9 cellular contexts compared by ENCODE assay signal in genomic region chr17:42519546-42520444, GRCh38. TPM values are rescaled to one million over a fixed set of nuclear protein-coding genes. Genes with fewer than 3 reads are reported as not detected.
DNase-seq lines count a peak whose midpoint lies in the region; ATAC-seq, FAIRE-seq and TF ChIP-seq lines count a peak whose summit lies in the region.
"Had no signal": no experiment of that assay in that cellular context is flagged by ENCODE, and none has a peak within 500 bp of the region (broad histone marks: within the 10 kb centered on the region; RNA-seq: fewer than 3 reads in every experiment).

No MANE protein-coding gene starts in this region.

- POLR2A ChIA-PET in WTC11 (lab: Charles Lee): interaction anchor here (0.5 to 1.2 kb wide), 7 partner anchors 13 to 97 kb away, joined by 3 to 6 read pairs (median 3); partner anchors contain the start of genes CAVIN1 and NAGLU

- no peaks in the 10 kb centered on the region for H3K9me3 Mint-ChIP-seq in WTC11
- H3K9me3 Mint-ChIP-seq in glutamatergic neuron (ENCODE audit: unreplicated experiment): peaks cover 4% of the 10 kb centered on the region
- H3K9me3 Mint-ChIP-seq in activated naive CD4-positive, alpha-beta T cell treated with anti-CD3 and anti-CD28 coated beads for 36 hours: no peaks in the 10 kb centered on the region

- peaks cover 4% of the 10 kb centered on the region for H3K27me3 Mint-ChIP-seq in WTC11 (ENCODE audit: low read depth)
- peaks cover 3% of the 10 kb centered on the region for H3K27me3 Mint-ChIP-seq in glutamatergic neuron (ENCODE audit: unreplicated experiment)
- H3K27me3 Mint-ChIP-seq in activated naive CD4-positive, alpha-beta T cell treated with anti-CD3 and anti-CD28 coated beads for 36 hours (ENCODE audit: low read depth): no peaks in the 10 kb centered on the region

- H3K36me3 Mint-ChIP-seq in WTC11: peaks cover 10% of the 10 kb centered on the region
- H3K36me3 Mint-ChIP-seq in glutamatergic neuron (ENCODE audit: unreplicated experiment): no peaks in the 10 kb centered on the region
- H3K36me3 Mint-ChIP-seq in activated naive CD4-positive, alpha-beta T cell treated with anti-CD3 and anti-CD28 coated beads for 36 hours (ENCODE audit: low read depth): no peaks in the 10 kb centered on the region

- ATAC-seq in WTC11: peak; percentile 64
- peak; percentile 22 to 64 (median 57) for ATAC-seq in pancreas
- ATAC-seq in HG02970 (IDR thresholded peaks at IDR 0.05; ENCODE audit: low FRiP score, unreplicated experiment): no peak

- TF ChIP-seq CTCF in WTC11 (IDR thresholded peaks at IDR 0.05) (no peak), glutamatergic neuron (IDR thresholded peaks at IDR 0.05; ENCODE audit: partially characterized antibody, unreplicated experiment) (no peak), pancreas (IDR thresholded peaks at IDR 0.05) (no peak)

- CTCF ChIA-PET in WTC11 (lab: Charles Lee): interaction anchor here (0.6 to 4.1 kb wide), 23 partner anchors 7 to 399 kb away, joined by 3 to 72 read pairs (median 4); partner anchors contain the start of genes CAVIN1, KAT2A, MLX and PSMC3IP
- CTCF ChIA-PET in activated naive CD4-positive, alpha-beta T cell treated with anti-CD3 and anti-CD28 coated beads for 36 hours (lab: Charles Lee): interaction anchor here (0.6 to 2.4 kb wide), 12 partner anchors 11 to 556 kb away, joined by 3 to 7 read pairs (median 4); partner anchors contain the start of gene CAVIN1

- H3K9me3 ChIP-seq in pancreas: no peaks in the 10 kb centered on the region

- no peak overlapping the region for H3K4me3 ChIP-seq in pancreas

- 66 to 71% methylated on average over 12 of the region's 12 CpGs for WGBS in pancreas, 2 donors

- H3K4me1 Mint-ChIP-seq in WTC11 (peaks cover 19% of the 10 kb centered on the region), glutamatergic neuron (ENCODE audit: low read depth, unreplicated experiment) (peaks cover 34% of the 10 kb centered on the region)
- H3K4me1 Mint-ChIP-seq in activated naive CD4-positive, alpha-beta T cell treated with anti-CD3 and anti-CD28 coated beads for 36 hours (ENCODE audit: low read depth): peaks cover 4% of the 10 kb centered on the region

- peak overlapping the region; percentile 35 to 84 (median 78) for H3K27ac ChIP-seq in pancreas
- H3K27ac ChIP-seq: KMS-11 had no signal

- H3K27me3 ChIP-seq in pancreas: no peaks in the 10 kb centered on the region

- H3K27ac Mint-ChIP-seq in WTC11 (no peak overlapping the region; the same call in 1 of the 2 replicates), glutamatergic neuron (ENCODE audit: unreplicated experiment) (peak overlapping the region; percentile 28)
- no peak overlapping the region for H3K27ac Mint-ChIP-seq in activated naive CD4-positive, alpha-beta T cell treated with anti-CD3 and anti-CD28 coated beads for 36 hours

- no peak overlapping the region for H3K4me3 Mint-ChIP-seq in WTC11
- H3K4me3 Mint-ChIP-seq in glutamatergic neuron (ENCODE audit: unreplicated experiment): peak overlapping the region; percentile 15
- H3K4me3 Mint-ChIP-seq in activated naive CD4-positive, alpha-beta T cell treated with anti-CD3 and anti-CD28 coated beads for 36 hours: no peak overlapping the region

- intact Hi-C loops in pancreas (cut with DNase I): loop anchor here in 2 of 3 donors (5.0 to 10.0 kb wide), 4 partner anchors 92 to 205 kb away; partner anchors contain the start of gene CAVIN1 (in 1 of the 2)
- intact Hi-C loops in activated naive CD4-positive, alpha-beta T cell treated with anti-CD3 and anti-CD28 coated beads for 36 hours (cut with micrococcal nuclease): loop anchor here (5.0 to 10.0 kb wide), 2 partner anchors 207 to 405 kb away; partner anchors contain the start of gene DHX58

- H3K4me1 ChIP-seq in pancreas: peaks cover 6 to 20% (median 8%) of the 10 kb centered on the region in 3 donors

- peaks cover 0 to 3% (median 0%) of the 10 kb centered on the region in 3 donors for H3K36me3 ChIP-seq in pancreas

- FAIRE-seq in pancreas (lab: Jason Lieb, UNC): no peak

- DNase-seq in GM04503 (ENCODE audit: low read depth): peak; percentile 99
- DNase-seq in WTC11 (ENCODE audit: low spot score): peak; percentile 54
- no peak for DNase-seq in glutamatergic neuron
- peak in 4 of 6 donors; percentile 45 to 71 (median 60) for DNase-seq in pancreas
- DNase-seq in NCI-H146 treated with DMSO at 0.1 percent for 48 hours (lab: John Stamatoyannopoulos, UW; ENCODE audit: unreplicated experiment): no peak
- no peak for DNase-seq in activated naive CD4-positive, alpha-beta T cell treated with anti-CD3 and anti-CD28 coated beads for 36 hours
- no peak for DNase-seq in activated CD8-positive, alpha-beta memory T cell treated with anti-CD3 and anti-CD28 coated beads, Interleukin-2, amount 50 U/mL, for 48 hours

TF ChIP-seq in WTC11, 78 proteins besides CTCF, POLR2A, EP300 and RAD21 (continues in another document):
- TF ChIP-seq USF1 (CRISPR knock-in tag; IDR thresholded peaks at IDR 0.05): peak; percentile 94
- no peak for TF ChIP-seq JAZF1 (CRISPR knock-in tag; IDR thresholded peaks at IDR 0.05)
- TF ChIP-seq PRDM15 (CRISPR knock-in tag; IDR thresholded peaks at IDR 0.05): no peak
- TF ChIP-seq MLX (CRISPR knock-in tag; IDR thresholded peaks at IDR 0.05): no peak
- TF ChIP-seq TP53 (CRISPR knock-in tag; IDR thresholded peaks at IDR 0.05): no peak

RNA-seq across cellular contexts. Expression of gene NAGLU, which starts 16.2 kb away (rescaled TPM):
- total RNA-seq in WTC11 (2021) (28.9 to 39.3 TPM (median 30.4 TPM) in 3 replicates), glutamatergic neuron (ENCODE audit: unreplicated experiment) (42.8 TPM), pancreas (10 to 100 TPM; 17.6 to 33.8 (median 25.6) TPM)
- 10 to 100 TPM; 51.6 to 52.6 TPM for polyA plus RNA-seq in pancreas
- total RNA-seq in activated naive CD4-positive, alpha-beta T cell treated with anti-CD3 and anti-CD28 coated beads for 36 hours: 10 to 100 TPM; 11.1 to 11.9 TPM

RNA-seq across cellular contexts. Expression of gene HSD17B1, which starts 32.9 kb away (rescaled TPM):
- total RNA-seq in WTC11 (2021) (1.5 to 1.6 TPM (median 1.5 TPM) in 3 replicates), glutamatergic neuron (ENCODE audit: unreplicated experiment) (4.1 TPM), pancreas (1 to 10 TPM in 2 of 6 donors, under 1 TPM in 4; 0.32 to 1.3 (median 0.74) TPM)
- 1 to 10 TPM; 3.5 TPM for polyA plus RNA-seq in pancreas
- under 1 TPM; 0.26 to 0.67 TPM for total RNA-seq in activated naive CD4-positive, alpha-beta T cell treated with anti-CD3 and anti-CD28 coated beads for 36 hours

RNA-seq across cellular contexts. Expression of gene COASY, which starts 42.2 kb away (rescaled TPM):
- total RNA-seq in WTC11 (2021) (106 to 131 TPM (median 113 TPM) in 3 replicates), glutamatergic neuron (ENCODE audit: unreplicated experiment) (57.4 TPM), pancreas (10 to 100 TPM; 32.3 to 63.5 (median 52.3) TPM)
- polyA plus RNA-seq in pancreas: 100 to 1,000 TPM; 135 to 152 TPM
- total RNA-seq in activated naive CD4-positive, alpha-beta T cell treated with anti-CD3 and anti-CD28 coated beads for 36 hours: 10 to 100 TPM; 93.3 to 93.6 TPM

RNA-seq across cellular contexts. Expression of gene MLX, which starts 47.1 kb away (rescaled TPM):
- total RNA-seq in WTC11 (2021): 26.9 to 34.9 TPM (median 30.1 TPM) in 3 replicates
- total RNA-seq in glutamatergic neuron (ENCODE audit: unreplicated experiment): 62.5 TPM
- total RNA-seq in pancreas: 10 to 100 TPM; 18.6 to 26.7 (median 22.9) TPM
- polyA plus RNA-seq in pancreas: 10 to 100 TPM; 31.9 to 44.5 TPM
- total RNA-seq in activated naive CD4-positive, alpha-beta T cell treated with anti-CD3 and anti-CD28 coated beads for 36 hours: 10 to 100 TPM; 22.1 to 24.7 TPM

RNA-seq across cellular contexts. Expression of gene PSMC3IP, which starts 57.7 kb away (rescaled TPM):
- total RNA-seq in WTC11 (2021) (20.1 to 23.3 TPM (median 21.6 TPM) in 3 replicates), glutamatergic neuron (ENCODE audit: unreplicated experiment) (12.0 TPM), pancreas (1 to 10 TPM; 1.0 to 2.7 (median 2.0) TPM)
- polyA plus RNA-seq in pancreas: 1 to 10 TPM; 3.9 to 7.0 TPM
- total RNA-seq in activated naive CD4-positive, alpha-beta T cell treated with anti-CD3 and anti-CD28 coated beads for 36 hours: 10 to 100 TPM; 38.6 to 42.2 TPM

Comparison
In these comparisons a context has a peak if more than half of its experiments do, and no peak if none do; other contexts are left out.
1. DNase-seq: peak in GM04503 (single experiment), WTC11 (single experiment) and pancreas (4 of 6); none in glutamatergic neuron (single experiment), NCI-H146 treated with DMSO at 0.1 percent for 48 hours (single experiment), activated naive CD4-positive, alpha-beta T cell treated with anti-CD3 and anti-CD28 coated beads for 36 hours (single experiment) and activated CD8-positive, alpha-beta memory T cell treated with anti-CD3 and anti-CD28 coated beads, Interleukin-2, amount 50 U/mL, for 48 hours (single experiment).